ENCODE assay signal across 19 cellular contexts in the genomic region with DNA sequence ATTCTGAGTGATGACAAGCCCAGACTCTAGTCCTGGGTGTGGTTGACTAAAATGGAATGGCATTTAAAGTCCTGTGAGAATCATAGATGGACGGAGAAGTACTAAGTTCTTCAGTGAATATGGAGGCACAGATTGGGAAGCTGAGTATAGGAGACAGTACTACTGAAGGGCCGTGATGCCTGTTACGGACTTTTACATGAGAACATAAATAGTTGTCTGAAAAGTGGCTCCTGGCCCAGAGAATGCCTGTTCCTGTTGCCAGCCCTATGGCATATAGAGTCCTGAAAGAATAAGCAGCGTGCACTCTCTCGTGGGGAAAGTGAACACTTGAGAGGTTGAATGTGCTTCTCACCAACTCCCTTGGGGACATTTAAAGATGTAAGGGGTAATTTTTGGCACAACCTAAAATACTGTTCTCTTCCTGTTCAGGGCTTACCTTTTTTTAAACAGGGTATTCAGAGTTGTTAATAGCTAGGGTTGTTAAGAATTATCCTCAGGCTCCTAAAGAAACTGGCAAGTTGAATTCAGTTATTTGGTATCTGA. TPM values are rescaled to one million over a fixed set of nuclear protein-coding genes. Genes with fewer than 3 reads are reported as not detected.
A peak's percentile ranks its signal among the peaks of the same experiment; 100 is the strongest.
DNase-seq lines count a peak whose midpoint lies in the region; ATAC-seq, FAIRE-seq and TF ChIP-seq lines count a peak whose summit lies in the region.
"Had no signal": no experiment of that assay in that cellular context is flagged by ENCODE, and none has a peak within 500 bp of the region (broad histone marks: within the 10 kb centered on the region; RNA-seq: fewer than 3 reads in every experiment).

No MANE protein-coding gene starts in this region.

- FAIRE-seq in GM12878 (lab: Jason Lieb, UNC), result no peak
- FAIRE-seq: bronchial epithelial cell, keratinocyte had no signal

- H3K27me3 Mint-ChIP-seq in activated CD4-positive, alpha-beta T cell treated with anti-CD3 and anti-CD28 coated beads, Interleukin-2, amount 10 ng/mL, durations not matched to agents 24 days and 14 days, result no peaks in the 10 kb centered on the region
- no peaks in the 10 kb centered on the region for H3K27me3 Mint-ChIP-seq in activated CD4-positive, alpha-beta T cell treated with anti-CD3 and anti-CD28 coated beads, Interleukin-2, amount 10 ng/mL, durations not matched to agents 7 days and 5 days
- H3K27me3 Mint-ChIP-seq: T-cell had no signal

- RAD21 ChIA-PET in GM12878 (lab: Charles Lee; ENCODE audit: unreplicated experiment), result no interaction called here

- TF ChIP-seq RAD21 in GM12878 (IDR thresholded peaks at IDR 0.05; ENCODE audit: insufficient read depth, low read depth, low read length), result no peak

- no TSS peak for BruUV-seq in GM12878 (replicated peaks; lab: Mats Ljungman, UMichigan)

- H3K9me3 ChIP-seq in Karpas-422 (ENCODE audit: low read length), result no peaks in the 10 kb centered on the region
- H3K9me3 ChIP-seq in GM12878 (replicated peaks; ENCODE audit: control insufficient read depth, insufficient read depth, low read length), result no peaks in the 10 kb centered on the region; the same call in 2 of the 3 replicates
- H3K9me3 ChIP-seq in sigmoid colon, result no peaks in the 10 kb centered on the region

- peaks cover 43% of the 10 kb centered on the region for H3K36me3 Mint-ChIP-seq in activated CD4-positive, alpha-beta T cell treated with anti-CD3 and anti-CD28 coated beads, Interleukin-2, amount 10 ng/mL, durations not matched to agents 24 days and 14 days (ENCODE audit: low read depth)
- peaks cover 36% of the 10 kb centered on the region for H3K36me3 Mint-ChIP-seq in activated CD4-positive, alpha-beta T cell treated with anti-CD3 and anti-CD28 coated beads, Interleukin-2, amount 10 ng/mL, durations not matched to agents 7 days and 5 days (ENCODE audit: low read depth)
- H3K36me3 Mint-ChIP-seq in stimulated activated effector memory CD8-positive, alpha-beta T cell treated with anti-CD3 and anti-CD28 coated beads, Interleukin-12 subunit alpha, Interleukin-12 subunit beta, amount 100 ng/mL, for 72 hours, result no peaks in the 10 kb centered on the region

- H4K20me1 ChIP-seq in Karpas-422 (ENCODE audit: insufficient read depth, low read depth, low read length) (peaks cover 14% of the 10 kb centered on the region; the same call in 1 of the 2 replicates), GM12878 (ENCODE audit: control insufficient read depth, insufficient read depth) (no peaks in the 10 kb centered on the region)

- H3K9me2 ChIP-seq in Karpas-422 (replicated peaks; ENCODE audit: insufficient read depth, low read length), result no peaks in the 10 kb centered on the region

- H3K4me2 ChIP-seq in Karpas-422 (ENCODE audit: low read depth, low read length, poor library complexity, severe bottlenecking) (peak overlapping the region; percentile 36), GM12878 (ENCODE audit: control insufficient read depth, insufficient read depth) (no peak overlapping the region)

- no peak overlapping the region for H3K4me3 Mint-ChIP-seq in activated CD4-positive, alpha-beta T cell treated with anti-CD3 and anti-CD28 coated beads, Interleukin-2, amount 10 ng/mL, durations not matched to agents 24 days and 14 days
- H3K4me3 Mint-ChIP-seq in activated CD4-positive, alpha-beta T cell treated with anti-CD3 and anti-CD28 coated beads, Interleukin-2, amount 10 ng/mL, durations not matched to agents 7 days and 5 days, result no peak overlapping the region
- H3K4me3 Mint-ChIP-seq in stimulated activated effector memory CD8-positive, alpha-beta T cell treated with anti-CD3 and anti-CD28 coated beads, Interleukin-12 subunit alpha, Interleukin-12 subunit beta, amount 100 ng/mL, for 72 hours, result no peak overlapping the region
- H3K4me3 Mint-ChIP-seq: H9, T-cell had no signal

- TF ChIP-seq POLR2A in GM12878 (IDR thresholded peaks at IDR 0.05; ENCODE audit: low read depth, low read length) (no peak), sigmoid colon (IDR thresholded peaks at IDR 0.05) (no peak)

- H3K27ac ChIP-seq in Karpas-422 (ENCODE audit: low read length) (peak overlapping the region; percentile 87), GM12878 (ENCODE audit: control insufficient read depth, insufficient read depth) (no peak overlapping the region), sigmoid colon (peak overlapping the region in 2 of 4 donors; percentile 6 to 19)

- no peak overlapping the region for H2AFZ ChIP-seq in Karpas-422 (ENCODE audit: low read length)
- no peak overlapping the region for H2AFZ ChIP-seq in GM12878 (ENCODE audit: control insufficient read depth, low read depth, low read length)

- H3K4me3 ChIP-seq in Karpas-422 (ENCODE audit: low read length), result no peak overlapping the region
- H3K4me3 ChIP-seq in GM12878, result no peak overlapping the region
- H3K4me3 ChIP-seq in sigmoid colon, result no peak overlapping the region

- no peaks in the 10 kb centered on the region for H3K4me1 Mint-ChIP-seq in activated CD4-positive, alpha-beta T cell treated with anti-CD3 and anti-CD28 coated beads, Interleukin-2, amount 10 ng/mL, durations not matched to agents 24 days and 14 days
- H3K4me1 Mint-ChIP-seq in activated CD4-positive, alpha-beta T cell treated with anti-CD3 and anti-CD28 coated beads, Interleukin-2, amount 10 ng/mL, durations not matched to agents 7 days and 5 days, result no peaks in the 10 kb centered on the region
- H3K4me1 Mint-ChIP-seq in stimulated activated effector memory CD8-positive, alpha-beta T cell treated with anti-CD3 and anti-CD28 coated beads, Interleukin-12 subunit alpha, Interleukin-12 subunit beta, amount 100 ng/mL, for 72 hours, result no peaks in the 10 kb centered on the region
- H3K4me1 Mint-ChIP-seq: H9, T-cell had no signal

- ATAC-seq in GM12878, result peak; percentile 25
- ATAC-seq in stimulated activated effector memory CD8-positive, alpha-beta T cell treated with anti-CD3 and anti-CD28 coated beads, Interleukin-12 subunit alpha, Interleukin-12 subunit beta, amount 100 ng/mL, for 72 hours, result no peak

- peak overlapping the region; percentile 27 for H3K9ac ChIP-seq in Karpas-422 (ENCODE audit: low read length)
- no peak overlapping the region for H3K9ac ChIP-seq in GM12878 (ENCODE audit: control insufficient read depth, insufficient read depth, low read length)

- DNase-seq in activated CD4-positive, alpha-beta T cell treated with anti-CD3 and anti-CD28 coated beads, Interleukin-2, amount 10 ng/mL, durations not matched to agents 24 days and 14 days, result peak; percentile 56
- no peak for DNase-seq in activated CD4-positive, alpha-beta T cell treated with anti-CD3 and anti-CD28 coated beads, Interleukin-2, amount 10 ng/mL, durations not matched to agents 7 days and 5 days
- DNase-seq in Karpas-422 (peak; percentile 80), GM12878 (ENCODE audit: low read depth, low spot score) (no peak), DMS53 treated with DMSO at 0.1 percent for 48 hours (lab: John Stamatoyannopoulos, UW; ENCODE audit: unreplicated experiment) (no peak), sigmoid colon (no peak)
- no peak for DNase-seq in stimulated activated effector memory CD8-positive, alpha-beta T cell treated with anti-CD3 and anti-CD28 coated beads, Interleukin-12 subunit alpha, Interleukin-12 subunit beta, amount 100 ng/mL, for 72 hours (ENCODE audit: low spot score in 2 of 2)
- DNase-seq in stimulated activated CD4-positive, alpha-beta T cell treated with anti-CD3 and anti-CD28 coated beads, Interleukin-12 subunit alpha, Interleukin-12 subunit beta, amount 100 ng/mL, for 4 hours, result no peak
- DNase-seq: activated CD8-positive, alpha-beta memory T cell treated with anti-CD3 and anti-CD28 coated beads, Interleukin-2, amount 50 U/mL, for 48 hours; activated gamma-delta T cell treated with Interleukin-2 at 50 U/mL for 16 hours; COR-L47; effector CD8-positive, alpha-beta T cell; GDM1; H9; NCI-H2081; NCI-H774; T-cell had no signal

- H3K36me3 ChIP-seq in Karpas-422 (ENCODE audit: insufficient read depth, low read length), result peaks cover 55% of the 10 kb centered on the region
- peaks cover 6 to 34% of the 10 kb centered on the region in 2 experiments for H3K36me3 ChIP-seq in GM12878 (ENCODE audit: control insufficient read depth in 2 of 2, insufficient read depth in 2 of 2, low read length in 1 of 2)
- peaks cover 0 to 100% (median 43%) of the 10 kb centered on the region in 4 donors for H3K36me3 ChIP-seq in sigmoid colon

- intact Hi-C loops in activated CD4-positive, alpha-beta T cell treated with anti-CD3 and anti-CD28 coated beads, Interleukin-2, amount 10 ng/mL, durations not matched to agents 24 days and 14 days (cut with micrococcal nuclease), result no loop called here
- intact Hi-C loops in GM12878 (cut with micrococcal nuclease; ENCODE audit: unreplicated experiment), result no loop called here
- intact Hi-C loops in sigmoid colon (cut with DNase I), result no loop called here

- in situ Hi-C loops in GM12878 (cut with MboI), result no loop called here

- no peak for TF ChIP-seq CTCF in GM12878 (IDR thresholded peaks at IDR 0.05 in 2 of 3, conservative IDR thresholded peaks at IDR 0.05 in 1 of 3; ENCODE audit: control insufficient read depth in 2 of 3, extremely low read depth in 1 of 3, insufficient read depth in 1 of 3, low read depth in 3 of 3, low read length in 3 of 3)
- TF ChIP-seq CTCF in sigmoid colon (IDR thresholded peaks at IDR 0.05), result no peak

- H3K27ac Mint-ChIP-seq in activated CD4-positive, alpha-beta T cell treated with anti-CD3 and anti-CD28 coated beads, Interleukin-2, amount 10 ng/mL, durations not matched to agents 24 days and 14 days, result no peak overlapping the region
- H3K27ac Mint-ChIP-seq in activated CD4-positive, alpha-beta T cell treated with anti-CD3 and anti-CD28 coated beads, Interleukin-2, amount 10 ng/mL, durations not matched to agents 7 days and 5 days, result no peak overlapping the region
- H3K27ac Mint-ChIP-seq in stimulated activated effector memory CD8-positive, alpha-beta T cell treated with anti-CD3 and anti-CD28 coated beads, Interleukin-12 subunit alpha, Interleukin-12 subunit beta, amount 100 ng/mL, for 72 hours, result peak overlapping the region; percentile 44
- H3K27ac Mint-ChIP-seq: T-cell had no signal

- no peaks in the 10 kb centered on the region for H3K9me3 Mint-ChIP-seq in activated CD4-positive, alpha-beta T cell treated with anti-CD3 and anti-CD28 coated beads, Interleukin-2, amount 10 ng/mL, durations not matched to agents 24 days and 14 days
- no peaks in the 10 kb centered on the region for H3K9me3 Mint-ChIP-seq in activated CD4-positive, alpha-beta T cell treated with anti-CD3 and anti-CD28 coated beads, Interleukin-2, amount 10 ng/mL, durations not matched to agents 7 days and 5 days
- no peaks in the 10 kb centered on the region for H3K9me3 Mint-ChIP-seq in stimulated activated effector memory CD8-positive, alpha-beta T cell treated with anti-CD3 and anti-CD28 coated beads, Interleukin-12 subunit alpha, Interleukin-12 subunit beta, amount 100 ng/mL, for 72 hours
- H3K9me3 Mint-ChIP-seq: H9, T-cell had no signal

- H3K4me1 ChIP-seq in Karpas-422 (ENCODE audit: low read length) (peaks cover 41% of the 10 kb centered on the region), GM12878 (ENCODE audit: control insufficient read depth, insufficient read depth, low read length) (no peaks in the 10 kb centered on the region), sigmoid colon (peaks cover 0 to 4% (median 2%) of the 10 kb centered on the region in 4 donors)

- no peaks in the 10 kb centered on the region for H3K79me2 ChIP-seq in Karpas-422 (ENCODE audit: low read length)
- H3K79me2 ChIP-seq in GM12878 (ENCODE audit: control insufficient read depth, insufficient read depth, low read length), result no peaks in the 10 kb centered on the region

- POLR2A ChIA-PET in activated CD4-positive, alpha-beta T cell treated with anti-CD3 and anti-CD28 coated beads, Interleukin-2, amount 10 ng/mL, durations not matched to agents 7 days and 5 days (lab: Charles Lee), result interaction anchor here (0.5 kb wide), 1 partner anchor 20 kb away, joined by 10 read pairs; a partner anchor contains a TSS
- POLR2A ChIA-PET in GM12878 (lab: Charles Lee), result no interaction called here

- CTCF ChIA-PET in activated CD4-positive, alpha-beta T cell treated with anti-CD3 and anti-CD28 coated beads, Interleukin-2, amount 10 ng/mL, durations not matched to agents 7 days and 5 days (lab: Charles Lee), result interaction anchor here (1.2 to 1.5 kb wide), 2 partner anchors 11 to 18 kb away, joined by 3 read pairs; no protein-coding TSS in a partner anchor
- CTCF ChIA-PET in GM12878 (lab: Yijun Ruan, JAX), result no interaction called here

- H3K27me3 ChIP-seq in Karpas-422 (ENCODE audit: low read length) (no peaks in the 10 kb centered on the region), GM12878 (replicated peaks in 1 of 2; ENCODE audit: control insufficient read depth in 2 of 2, insufficient read depth in 2 of 2, low read length in 1 of 2) (no peaks in the 10 kb centered on the region), sigmoid colon (no peaks in the 10 kb centered on the region)

- SMC1A ChIA-PET in GM12878 (lab: Charles Lee; ENCODE audit: uncharacterized antibody, unreplicated experiment), result interaction anchor here (1.3 to 1.4 kb wide), 3 partner anchors 12 to 35 kb away, joined by 4 to 5 read pairs (median 4); no protein-coding TSS in a partner anchor

- TF ChIP-seq EP300 in GM12878 (IDR thresholded peaks at IDR 0.05; ENCODE audit: borderline replicate concordance in 1 of 2, control insufficient read depth in 1 of 2, low read depth in 2 of 2, low read length in 2 of 2) (no peak), sigmoid colon (IDR thresholded peaks at IDR 0.05) (no peak)

- WGBS in GM12878 (ENCODE audit: insufficient coverage, insufficient replicate concordance, low lambda C conversion rate, missing lambda C conversion rate), result 51% methylated on average over 5 of the region's 5 CpGs
- 82 to 94% methylated on average over 5 of the region's 5 CpGs for WGBS in sigmoid colon, 2 donors

RNA-seq across cellular contexts. Expression of a gene that starts 20.4 kb away (rescaled TPM):
- 432 and 438 TPM in 2 replicates for total RNA-seq in activated CD4-positive, alpha-beta T cell treated with anti-CD3 and anti-CD28 coated beads, Interleukin-2, amount 10 ng/mL, durations not matched to agents 24 days and 14 days
- total RNA-seq in activated CD4-positive, alpha-beta T cell treated with anti-CD3 and anti-CD28 coated beads, Interleukin-2, amount 10 ng/mL, durations not matched to agents 7 days and 5 days, result 100 to 1,000 TPM; 210 to 235 TPM
- total RNA-seq in Karpas-422 (2014; rRNA removed; shearing (Covaris generic); ENCODE audit: low replicate concordance), result 242 and 276 TPM in 2 replicates
- total RNA-seq in GM12878 (2013; cell fraction: nucleolus; rRNA removed), result 130 and 142 TPM in 2 replicates
- total RNA-seq in GM12878 (2014; rRNA removed), result 321 and 373 TPM in 2 replicates
- 454 and 466 TPM in 2 replicates for total RNA-seq in GM12878 (2014; rRNA removed; fragmentation: Illumina TruSeq; extraction: Trizol)
- total RNA-seq in GM12878 (2021), result 343 and 351 TPM in 2 replicates
- polyA plus RNA-seq in GM12878 (2011; ENCODE audit: low read depth), result 233 TPM
- polyA plus RNA-seq in GM12878 (2011; rRNA removed), result 402 and 618 TPM in 2 replicates
- polyA plus RNA-seq in GM12878 (2011; cell fraction: cytosol; rRNA removed), result 184 and 218 TPM in 2 replicates
- polyA plus RNA-seq in GM12878 (2011; cell fraction: nucleus; rRNA removed), result 162 and 191 TPM in 2 replicates
- 301 and 379 TPM in 2 replicates for polyA plus RNA-seq in GM12878 (2012)
- polyA plus RNA-seq in GM12878 (2014; fragmentation: Illumina TruSeq; extraction: Trizol), result 476 and 541 TPM in 2 replicates
- 100 to 1,000 TPM; 510 to 696 TPM for polyA plus RNA-seq in GM12878 (2014; fragmentation: Nextera tagmentation; extraction: Ambion mirVana)
- polyA plus RNA-seq in GM12878 (2014; rRNA removed), result 293 and 348 TPM in 2 replicates
- 100 to 1,000 TPM; 515 TPM for polyA plus RNA-seq in GM12878 (2016; fragmentation: Nextera tagmentation; extraction: Ambion mirVana)
- 267 and 316 TPM in 2 replicates for polyA minus RNA-seq in GM12878 (2011; rRNA and poly(A)+ RNA removed)
- polyA minus RNA-seq in GM12878 (2011; cell fraction: cytosol; rRNA and poly(A)+ RNA removed), result 119 and 142 TPM in 2 replicates
- polyA minus RNA-seq in GM12878 (2011; cell fraction: nucleus; rRNA and poly(A)+ RNA removed), result 56.3 and 75.4 TPM in 2 replicates
- 10 to 100 TPM; 67.3 to 99.1 (median 85.9) TPM for total RNA-seq in sigmoid colon
- polyA plus RNA-seq in sigmoid colon, result 100 to 1,000 TPM; 100 to 122 (median 101) TPM

RNA-seq across cellular contexts. Expression of a gene that starts 28.6 kb away (rescaled TPM):
- 45.7 and 46.7 TPM in 2 replicates for total RNA-seq in activated CD4-positive, alpha-beta T cell treated with anti-CD3 and anti-CD28 coated beads, Interleukin-2, amount 10 ng/mL, durations not matched to agents 24 days and 14 days
- total RNA-seq in activated CD4-positive, alpha-beta T cell treated with anti-CD3 and anti-CD28 coated beads, Interleukin-2, amount 10 ng/mL, durations not matched to agents 7 days and 5 days, result 10 to 100 TPM; 36.0 to 39.9 TPM
- 16.2 and 27.3 TPM in 2 replicates for total RNA-seq in Karpas-422 (2014; rRNA removed; shearing (Covaris generic); ENCODE audit: low replicate concordance)
- 55.7 and 58.8 TPM in 2 replicates for total RNA-seq in GM12878 (2013; cell fraction: nucleolus; rRNA removed)
- total RNA-seq in GM12878 (2014; rRNA removed), result 33.2 and 37.5 TPM in 2 replicates
- total RNA-seq in GM12878 (2014; rRNA removed; fragmentation: Illumina TruSeq; extraction: Trizol), result 64.8 and 67.3 TPM in 2 replicates
- total RNA-seq in GM12878 (2021), result 34.5 and 37.9 TPM in 2 replicates
- polyA plus RNA-seq in GM12878 (2011; ENCODE audit: low read depth), result 18.2 TPM
- 41.5 and 70.4 TPM in 2 replicates for polyA plus RNA-seq in GM12878 (2011; rRNA removed)
- polyA plus RNA-seq in GM12878 (2011; cell fraction: cytosol; rRNA removed), result 10.1 and 10.4 TPM in 2 replicates
- 26.2 and 27.0 TPM in 2 replicates for polyA plus RNA-seq in GM12878 (2011; cell fraction: nucleus; rRNA removed)
- 29.6 and 31.7 TPM in 2 replicates for polyA plus RNA-seq in GM12878 (2012)
- 52.1 and 65.5 TPM in 2 replicates for polyA plus RNA-seq in GM12878 (2014; fragmentation: Illumina TruSeq; extraction: Trizol)
- 10 to 100 TPM; 52.6 to 68.7 TPM for polyA plus RNA-seq in GM12878 (2014; fragmentation: Nextera tagmentation; extraction: Ambion mirVana)
- 20.8 and 29.5 TPM in 2 replicates for polyA plus RNA-seq in GM12878 (2014; rRNA removed)
- polyA plus RNA-seq in GM12878 (2016; fragmentation: Nextera tagmentation; extraction: Ambion mirVana), result 10 to 100 TPM; 60.9 to 61.8 TPM
- polyA minus RNA-seq in GM12878 (2011; rRNA and poly(A)+ RNA removed), result 12.4 and 21.9 TPM in 2 replicates
- 10.6 and 12.6 TPM in 2 replicates for polyA minus RNA-seq in GM12878 (2011; cell fraction: cytosol; rRNA and poly(A)+ RNA removed)
- 9.3 and 11.8 TPM in 2 replicates for polyA minus RNA-seq in GM12878 (2011; cell fraction: nucleus; rRNA and poly(A)+ RNA removed)
- total RNA-seq in sigmoid colon, result 10 to 100 TPM; 37.8 to 53.5 (median 39.7) TPM
- polyA plus RNA-seq in sigmoid colon, result 10 to 100 TPM; 25.3 to 30.1 (median 28.8) TPM

RNA-seq across cellular contexts. Expression of a gene that starts 33.9 kb away (rescaled TPM):
- total RNA-seq in activated CD4-positive, alpha-beta T cell treated with anti-CD3 and anti-CD28 coated beads, Interleukin-2, amount 10 ng/mL, durations not matched to agents 24 days and 14 days, result 12.2 and 12.3 TPM in 2 replicates
- total RNA-seq in activated CD4-positive, alpha-beta T cell treated with anti-CD3 and anti-CD28 coated beads, Interleukin-2, amount 10 ng/mL, durations not matched to agents 7 days and 5 days, result 10 to 100 TPM; 10.8 to 11.5 TPM
- total RNA-seq in Karpas-422 (2014; rRNA removed; shearing (Covaris generic); ENCODE audit: low replicate concordance), result 18.9 and 28.6 TPM in 2 replicates
- total RNA-seq in GM12878 (2013; cell fraction: nucleolus; rRNA removed), result 10.3 and 10.6 TPM in 2 replicates
- total RNA-seq in GM12878 (2014; rRNA removed) (13.5 and 16.2 TPM in 2 replicates), GM12878 (2014; rRNA removed; fragmentation: Illumina TruSeq; extraction: Trizol) (17.4 and 18.8 TPM in 2 replicates), GM12878 (2021) (15.0 and 17.6 TPM in 2 replicates), sigmoid colon (10 to 100 TPM; 15.7 to 21.9 (median 18.4) TPM)
- 8.9 TPM for polyA plus RNA-seq in GM12878 (2011; ENCODE audit: low read depth)
- polyA plus RNA-seq in GM12878 (2011; rRNA removed) (15.1 and 19.1 TPM in 2 replicates), GM12878 (2014; fragmentation: Illumina TruSeq; extraction: Trizol) (22.0 and 29.9 TPM in 2 replicates), GM12878 (2014; fragmentation: Nextera tagmentation; extraction: Ambion mirVana) (10 to 100 TPM; 33.2 to 37.1 TPM), GM12878 (2014; rRNA removed) (11.9 and 14.2 TPM in 2 replicates), GM12878 (2016; fragmentation: Nextera tagmentation; extraction: Ambion mirVana) (10 to 100 TPM; 34.4 to 38.3 TPM), sigmoid colon (10 to 100 TPM in 2 of 3 donors, 1 to 10 TPM in 1; 9.6 to 10.6 (median 10.4) TPM)
- polyA plus RNA-seq in GM12878 (2011; cell fraction: cytosol; rRNA removed), result 6.7 and 7.3 TPM in 2 replicates
- polyA plus RNA-seq in GM12878 (2011; cell fraction: nucleus; rRNA removed), result 7.9 and 9.1 TPM in 2 replicates
- 10.0 and 12.6 TPM in 2 replicates for polyA plus RNA-seq in GM12878 (2012)
- 6.9 and 8.9 TPM in 2 replicates for polyA minus RNA-seq in GM12878 (2011; rRNA and poly(A)+ RNA removed)
- polyA minus RNA-seq in GM12878 (2011; cell fraction: cytosol; rRNA and poly(A)+ RNA removed), result 2.5 and 3.6 TPM in 2 replicates
- polyA minus RNA-seq in GM12878 (2011; cell fraction: nucleus; rRNA and poly(A)+ RNA removed), result 1.6 and 3.8 TPM in 2 replicates

Comparison
In these comparisons a context has a peak if more than half of its experiments do, and no peak if none do; other contexts are left out.
1. DNase-seq: peak in activated CD4-positive, alpha-beta T cell treated with anti-CD3 and anti-CD28 coated beads, Interleukin-2, amount 10 ng/mL, durations not matched to agents 24 days and 14 days (single experiment) and Karpas-422 (single experiment); none in activated CD4-positive, alpha-beta T cell treated with anti-CD3 and anti-CD28 coated beads, Interleukin-2, amount 10 ng/mL, durations not matched to agents 7 days and 5 days (single experiment), GM12878 (single experiment), stimulated activated effector memory CD8-positive, alpha-beta T cell treated with anti-CD3 and anti-CD28 coated beads, Interleukin-12 subunit alpha, Interleukin-12 subunit beta, amount 100 ng/mL, for 72 hours (0 of 2), DMS53 treated with DMSO at 0.1 percent for 48 hours (single experiment), stimulated activated CD4-positive, alpha-beta T cell treated with anti-CD3 and anti-CD28 coated beads, Interleukin-12 subunit alpha, Interleukin-12 subunit beta, amount 100 ng/mL, for 4 hours (single experiment) and sigmoid colon (single experiment).